Comparison of ENCODE assay signal across 24 cellular contexts in genomic region chr14:21414137-21414631, GRCh38. TPM values are rescaled to one million over a fixed set of nuclear protein-coding genes. Genes with fewer than 3 reads are reported as not detected.
DNase-seq lines count a peak whose midpoint lies in the region; ATAC-seq and TF ChIP-seq lines count a peak whose summit lies in the region.
"Had no signal": no experiment of that assay in that cellular context is flagged by ENCODE, and none has a peak within 500 bp of the region (broad histone marks: within the 10 kb centered on the region; RNA-seq: fewer than 3 reads in every experiment).

No MANE protein-coding gene starts in this region.

- no peak overlapping the region for H3K4me3 ChIP-seq in GM06990 (replicated peaks; ENCODE audit: low read depth, low read length)
- H3K4me3 ChIP-seq: HAP-1, lower lobe of right lung had no signal

- no peaks in the 10 kb centered on the region for H3K27me3 ChIP-seq in GM06990 (replicated peaks; ENCODE audit: control insufficient read depth, insufficient read depth, low read length)

- TF ChIP-seq CTCF in GM06990 (IDR thresholded peaks at IDR 0.05; ENCODE audit: insufficient read depth, low read length, poor library complexity, severe bottlenecking) (no peak), GM10266 (IDR thresholded peaks at IDR 0.05; ENCODE audit: control insufficient read depth, insufficient read depth, low read depth, missing control alignments) (no peak)

- H3K36me3 Mint-ChIP-seq in activated T-helper 17 cell treated with anti-CD3 and anti-CD28 coated beads, Interleukin-2, amount 50 U/mL, for 72 hours (ENCODE audit: low read depth) = peaks cover 99% of the 10 kb centered on the region

- peak; percentile 63 for DNase-seq in GM06990 (ENCODE audit: extremely low read depth, insufficient read length)
- peak; percentile 47 for DNase-seq in GM10266 (ENCODE audit: extremely low spot score)
- DNase-seq in cardiac septum (ENCODE audit: low spot score) = no peak
- no peak for DNase-seq in SHP77 treated with DMSO at 0.1 percent for 48 hours (lab: John Stamatoyannopoulos, UW)
- DNase-seq: activated CD4-positive, alpha-beta T cell treated with anti-CD3 and anti-CD28 coated beads for 1 hour; AML-193; aorta; DND-41; erythroblast; foreskin melanocyte; Kasumi-1; lower lobe of right lung; NCI-H1092; NCI-H2029 treated with DMSO at 0.1 percent for 48 hours; NCI-H446; NK-92 treated with Interleukin-12 subunit alpha and Interleukin-12 subunit beta, amount 100 ng/mL, for 24 hours; occipital lobe; retina; trophoblast cell had no signal

- H3K27ac Mint-ChIP-seq in activated T-helper 17 cell treated with anti-CD3 and anti-CD28 coated beads, Interleukin-2, amount 50 U/mL, for 72 hours = peak overlapping the region; percentile 89

- H3K36me3 ChIP-seq in GM06990 (ENCODE audit: control insufficient read depth, insufficient read depth, low read length) = peaks cover 8% of the 10 kb centered on the region

- peaks cover 14% of the 10 kb centered on the region for H3K4me1 Mint-ChIP-seq in activated T-helper 17 cell treated with anti-CD3 and anti-CD28 coated beads, Interleukin-2, amount 50 U/mL, for 72 hours

- intact Hi-C loops in cardiac septum (cut with DNase I) = no loop called here

- H3K27me3 Mint-ChIP-seq in activated T-helper 17 cell treated with anti-CD3 and anti-CD28 coated beads, Interleukin-2, amount 50 U/mL, for 72 hours = no peaks in the 10 kb centered on the region

- peak; percentile 68 for ATAC-seq in HG02610 (IDR thresholded peaks at IDR 0.05; ENCODE audit: unreplicated experiment)
- peak; percentile 91 for ATAC-seq in activated T-helper 17 cell treated with anti-CD3 and anti-CD28 coated beads, Interleukin-2, amount 50 U/mL, for 72 hours (replicated peaks)
- ATAC-seq in HG02970 (IDR thresholded peaks at IDR 0.05; ENCODE audit: low FRiP score, unreplicated experiment) = no peak
- ATAC-seq: lower lobe of right lung, SK-N-SH treated with all-trans-retinoic acid at 6 μM for 48 hours had no signal

- H3K4me3 Mint-ChIP-seq in activated T-helper 17 cell treated with anti-CD3 and anti-CD28 coated beads, Interleukin-2, amount 50 U/mL, for 72 hours = peak overlapping the region; percentile 46

- no peaks in the 10 kb centered on the region for H3K9me3 Mint-ChIP-seq in activated T-helper 17 cell treated with anti-CD3 and anti-CD28 coated beads, Interleukin-2, amount 50 U/mL, for 72 hours

RNA-seq across cellular contexts. Expression of gene SUPT16H, which starts 30.4 kb away (rescaled TPM):
- total RNA-seq in activated T-helper 17 cell treated with anti-CD3 and anti-CD28 coated beads, Interleukin-2, amount 50 U/mL, for 72 hours = 100 to 1,000 TPM; 120 to 176 TPM
- total RNA-seq in cardiac septum = 31.7 TPM

RNA-seq across cellular contexts. Expression of gene CHD8, which starts 41.7 kb away (rescaled TPM):
- total RNA-seq in activated T-helper 17 cell treated with anti-CD3 and anti-CD28 coated beads, Interleukin-2, amount 50 U/mL, for 72 hours = 100 to 1,000 TPM; 105 to 124 TPM
- 38.3 TPM for total RNA-seq in cardiac septum

Comparison
In these comparisons a context has a peak if more than half of its experiments do, and no peak if none do; other contexts are left out.
1. DNase-seq: peak in GM06990 (single experiment) and GM10266 (single experiment); none in cardiac septum (single experiment) and SHP77 treated with DMSO at 0.1 percent for 48 hours (single experiment).